ENCODE assay signal across 16 cellular contexts in genomic region chr10:3503299-3503698, GRCh38.
"Had no signal": no experiment of that assay in that cellular context is flagged by ENCODE, and none has a peak within 500 bp of the region (broad histone marks: within the 10 kb centered on the region; RNA-seq: fewer than 3 reads in every experiment).

No MANE protein-coding gene starts in this region.

- H3K4me3 ChIP-seq: coronary artery, heart left ventricle had no signal

- DNase-seq: activated B cell treated with CpG ODN at 0.5 μM for 24 hours; activated CD4-positive, alpha-beta T cell treated with anti-CD3 and anti-CD28 coated beads for 36 hours; activated CD4-positive, alpha-beta T cell treated with anti-CD3 and anti-CD28 coated beads, Interleukin-2, amount 50 U/mL, for 48 hours; activated effector memory CD4-positive, alpha-beta T cell treated with Interleukin-2 at 50 U/mL for 16 hours; activated naive CD4-positive, alpha-beta T cell treated with anti-CD3 and anti-CD28 coated beads for 36 hours; activated T-cell treated with anti-CD3 and anti-CD28 coated beads, Interleukin-2, amount 50 U/mL, for 72 hours; amygdala; cerebellar nuclear complex; heart left ventricle; nucleus accumbens; posterior cingulate gyrus; stimulated activated CD4-positive, alpha-beta T cell treated with anti-CD3 and anti-CD28 coated beads, Interleukin-4, amount 100 ng/mL, for 24 hours; stimulated activated naive CD4-positive, alpha-beta T cell treated with Interleukin-2 at 50 U/mL for 16 hours had no signal

- H3K9me3 ChIP-seq: heart left ventricle had no signal

- H3K27ac ChIP-seq: coronary artery, epithelial cell of prostate had no signal

- H3K27me3 ChIP-seq: heart left ventricle had no signal

- ATAC-seq: activated CD4-positive, alpha-beta T cell treated with anti-CD3 and anti-CD28 coated beads for 36 hours; activated T-cell treated with anti-CD3 and anti-CD28 coated beads, Interleukin-2, amount 50 U/mL, for 72 hours; natural killer cell treated with Interleukin-12 subunit alpha and Interleukin-12 subunit beta and Interleukin-15 and Interleukin-18, amount 100 ng/mL, for 72 hours had no signal

- H3K36me3 ChIP-seq: heart left ventricle had no signal
